Comparison of ENCODE assay signal across 9 cellular contexts in genomic region chr14:21509432-21510143, GRCh38. TPM values are rescaled to one million over a fixed set of nuclear protein-coding genes. Genes with fewer than 3 reads are reported as not detected.
A peak's percentile ranks its signal among the peaks of the same experiment; 100 is the strongest.
DNase-seq lines count a peak whose midpoint lies in the region; ATAC-seq and TF ChIP-seq lines count a peak whose summit lies in the region.
"Had no signal": no experiment of that assay in that cellular context is flagged by ENCODE, and none has a peak within 500 bp of the region (broad histone marks: within the 10 kb centered on the region; RNA-seq: fewer than 3 reads in every experiment).

No MANE protein-coding gene starts in this region.

- H3K27me3 Mint-ChIP-seq in mesothelial cell of epicardium (ENCODE audit: low read depth): no peaks in the 10 kb centered on the region

- peak overlapping the region; percentile 85; the same call in 1 of the 2 replicates for H3K9ac ChIP-seq in HUES48 (ENCODE audit: low read depth, low read length)

- peak overlapping the region; percentile 97 for H3K27ac Mint-ChIP-seq in mesothelial cell of epicardium

- no peaks in the 10 kb centered on the region for H3K9me3 ChIP-seq in HUES48 (ENCODE audit: control insufficient read depth, insufficient read depth, low read length)

- peak overlapping the region; percentile 93 for H3K4me3 ChIP-seq in HUES48 (ENCODE audit: low read depth, low read length)
- peak overlapping the region; percentile 77 for H3K4me3 ChIP-seq in astrocyte of the cerebellum (ENCODE audit: low read depth, low read length)

- H3K9me3 Mint-ChIP-seq in mesothelial cell of epicardium: no peaks in the 10 kb centered on the region

- peaks cover 11% of the 10 kb centered on the region for H3K4me1 ChIP-seq in HUES48 (ENCODE audit: control insufficient read depth, insufficient read depth, low read length)

- TF ChIP-seq CTCF in astrocyte of the cerebellum (IDR thresholded peaks at IDR 0.05; ENCODE audit: low read depth, low read length, missing control alignments): no peak
- no peak for TF ChIP-seq CTCF in mesothelial cell of epicardium (IDR thresholded peaks at IDR 0.05; ENCODE audit: unreplicated experiment)

- H3K4me3 Mint-ChIP-seq in mesothelial cell of epicardium: peak overlapping the region; percentile 98

- ATAC-seq in GM19351 (IDR thresholded peaks at IDR 0.05; ENCODE audit: unreplicated experiment): no peak

- H3K27me3 ChIP-seq in HUES48 (ENCODE audit: control insufficient read depth, insufficient read depth, low read length): no peaks in the 10 kb centered on the region

- H3K27ac ChIP-seq in HUES48 (ENCODE audit: low read depth, low read length): no peak overlapping the region

- DNase-seq in AML-193 (lab: John Stamatoyannopoulos, UW) (peak; percentile 11 to 47), astrocyte of the cerebellum (ENCODE audit: low read depth) (no peak), mesothelial cell of epicardium (ENCODE audit: low spot score in 2 of 2, unreplicated experiment in 2 of 2) (no peak), SW480 (ENCODE audit: low spot score) (no peak), NCI-H2171 treated with DMSO at 0.1 percent for 48 hours (lab: John Stamatoyannopoulos, UW) (no peak), NCI-H510A (lab: John Stamatoyannopoulos, UW) (no peak)
- DNase-seq: SHP77 had no signal

- H3K36me3 ChIP-seq in HUES48 (ENCODE audit: control insufficient read depth, insufficient read depth, low read length): peaks cover 37% of the 10 kb centered on the region

- in situ Hi-C loops in astrocyte of the cerebellum (cut with HindIII; ENCODE audit: low sequenced_read_pairs): no loop called here

- peaks cover 22% of the 10 kb centered on the region for H3K4me1 Mint-ChIP-seq in mesothelial cell of epicardium

- peaks cover 9% of the 10 kb centered on the region for H3K36me3 Mint-ChIP-seq in mesothelial cell of epicardium

RNA-seq across cellular contexts. Expression of gene METTL3, which starts 1.6 kb away (rescaled TPM):
- 68.1 to 74.4 TPM (median 69.0 TPM) in 3 replicates for total RNA-seq in mesothelial cell of epicardium

RNA-seq across cellular contexts. Expression of gene SALL2, which starts 16.6 kb away (rescaled TPM):
- total RNA-seq in mesothelial cell of epicardium: 44.6 to 45.2 TPM (median 45.2 TPM) in 3 replicates

RNA-seq across cellular contexts. Expression of gene TOX4, which starts 32.6 kb away (rescaled TPM):
- 61.1 to 66.3 TPM (median 62.4 TPM) in 3 replicates for total RNA-seq in mesothelial cell of epicardium

RNA-seq across cellular contexts. Expression of gene RAB2B, which starts 32.8 kb away (rescaled TPM):
- total RNA-seq in mesothelial cell of epicardium: 38.5 to 44.1 TPM (median 39.5 TPM) in 3 replicates

RNA-seq across cellular contexts. Expression of gene CHD8, which starts 53.7 kb away (rescaled TPM):
- total RNA-seq in mesothelial cell of epicardium: 123 to 126 TPM (median 124 TPM) in 3 replicates

Comparison
In these comparisons a context has a peak if more than half of its experiments do, and no peak if none do; other contexts are left out.
1. DNase-seq: peak in AML-193 (2 of 2); none in astrocyte of the cerebellum (single experiment), mesothelial cell of epicardium (0 of 2), SW480 (single experiment), NCI-H2171 treated with DMSO at 0.1 percent for 48 hours (single experiment) and NCI-H510A (single experiment).